Comparison of ENCODE assay signal across 14 cellular contexts in the genomic region with DNA sequence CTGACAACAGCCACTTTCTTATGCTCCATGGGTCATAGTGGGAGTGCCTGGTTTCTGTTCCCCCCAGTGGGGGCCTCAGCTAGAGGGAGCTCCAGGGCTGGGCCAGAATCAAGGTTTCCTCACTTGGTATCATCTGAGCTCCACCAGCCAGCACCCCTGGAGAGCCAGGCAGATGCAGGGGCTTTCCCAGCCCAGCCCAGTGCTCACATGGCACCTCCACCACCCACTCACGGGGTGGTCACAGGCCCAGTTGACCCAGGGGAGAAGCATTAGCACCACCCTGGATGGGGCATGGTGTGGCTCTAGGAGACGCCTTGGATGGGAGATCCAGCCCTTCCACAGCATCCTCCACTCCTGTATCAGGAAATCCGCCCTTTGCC. TPM values are rescaled to one million over a fixed set of nuclear protein-coding genes. Genes with fewer than 3 reads are reported as not detected.
DNase-seq lines count a peak whose midpoint lies in the region; ATAC-seq and TF ChIP-seq lines count a peak whose summit lies in the region.
"Had no signal": no experiment of that assay in that cellular context is flagged by ENCODE, and none has a peak within 500 bp of the region (broad histone marks: within the 10 kb centered on the region; RNA-seq: fewer than 3 reads in every experiment).

No MANE protein-coding gene starts in this region.

- no peaks in the 10 kb centered on the region for H3K9me3 Mint-ChIP-seq in activated T-cell treated with anti-CD3 and anti-CD28 coated beads, Interleukin-2, amount 50 U/mL, for 72 hours
- H3K9me3 Mint-ChIP-seq: IgD-negative memory B cell had no signal

- H3K27me3 ChIP-seq in subcutaneous abdominal adipose tissue (ENCODE audit: control insufficient read depth in 5 of 5, insufficient read depth in 4 of 5, low read length in 5 of 5), result no peaks in the 10 kb centered on the region
- H3K27me3 ChIP-seq: gastroesophageal sphincter had no signal

- H3K4me3 ChIP-seq in epithelial cell of proximal tubule (ENCODE audit: low read depth, low read length) (no peak overlapping the region), subcutaneous abdominal adipose tissue (ENCODE audit: low read depth in 1 of 5, low read length in 5 of 5) (no peak overlapping the region)
- H3K4me3 ChIP-seq: gastroesophageal sphincter had no signal

- H3K27ac Mint-ChIP-seq in activated T-cell treated with anti-CD3 and anti-CD28 coated beads, Interleukin-2, amount 50 U/mL, for 72 hours, result no peak overlapping the region
- H3K27ac Mint-ChIP-seq: IgD-negative memory B cell had no signal

- H3K9me3 ChIP-seq in subcutaneous abdominal adipose tissue (ENCODE audit: control insufficient read depth in 5 of 5, low read length in 5 of 5), result no peaks in the 10 kb centered on the region
- H3K9me3 ChIP-seq: gastroesophageal sphincter had no signal

- H3K4me1 ChIP-seq in subcutaneous abdominal adipose tissue (ENCODE audit: control insufficient read depth in 5 of 5, insufficient read depth in 5 of 5, low read length in 5 of 5), result peaks cover 24 to 93% (median 84%) of the 10 kb centered on the region in 5 donors

- no peak overlapping the region for H3K9ac ChIP-seq in subcutaneous abdominal adipose tissue (ENCODE audit: low read length in 5 of 5)

- no peak for ATAC-seq in activated T-cell treated with anti-CD3 and anti-CD28 coated beads, Interleukin-2, amount 50 U/mL, for 72 hours (replicated peaks in 1 of 2)
- ATAC-seq: gastroesophageal sphincter had no signal

- no peaks in the 10 kb centered on the region for H3K36me3 Mint-ChIP-seq in activated T-cell treated with anti-CD3 and anti-CD28 coated beads, Interleukin-2, amount 50 U/mL, for 72 hours (ENCODE audit: insufficient read depth in 2 of 2)
- H3K36me3 Mint-ChIP-seq: IgD-negative memory B cell had no signal

- no peaks in the 10 kb centered on the region for H3K27me3 Mint-ChIP-seq in activated T-cell treated with anti-CD3 and anti-CD28 coated beads, Interleukin-2, amount 50 U/mL, for 72 hours (ENCODE audit: low read depth)

- peak overlapping the region; percentile 54 for H3K27ac ChIP-seq in subcutaneous abdominal adipose tissue (ENCODE audit: low read depth, low read length)

- no peak overlapping the region for H3K4me3 Mint-ChIP-seq in activated T-cell treated with anti-CD3 and anti-CD28 coated beads, Interleukin-2, amount 50 U/mL, for 72 hours
- H3K4me3 Mint-ChIP-seq: IgD-negative memory B cell had no signal

- TF ChIP-seq CTCF in epithelial cell of proximal tubule (conservative IDR thresholded peaks at IDR 0.05; ENCODE audit: low read depth, low read length), result peak; percentile 25

- DNase-seq in SHP77 treated with DMSO at 0.1 percent for 48 hours (lab: John Stamatoyannopoulos, UW) (peak; percentile 27), SHP77 (lab: John Stamatoyannopoulos, UW) (no peak), NCI-H69 (lab: John Stamatoyannopoulos, UW) (peak; percentile 93), epithelial cell of proximal tubule (ENCODE audit: low read depth) (no peak), activated gamma-delta T cell (lab: John Stamatoyannopoulos, UW) (no peak)
- no peak for DNase-seq in activated T-cell treated with anti-CD3 and anti-CD28 coated beads, Interleukin-2, amount 50 U/mL, for 1 hour
- DNase-seq in activated T-cell treated with anti-CD3 and anti-CD28 coated beads, Interleukin-2, amount 50 U/mL, for 72 hours, result no peak
- DNase-seq: activated CD8-positive, alpha-beta memory T cell treated with anti-CD3 and anti-CD28 coated beads for 24 hours; EL; NCI-H187 treated with DMSO at 0.1 percent for 48 hours; stimulated activated CD8-positive, alpha-beta memory T cell treated with anti-CD3 and anti-CD28 coated beads, Interleukin-4, amount 100 ng/mL, for 48 hours had no signal

- peaks cover 14% of the 10 kb centered on the region for H3K4me1 Mint-ChIP-seq in activated T-cell treated with anti-CD3 and anti-CD28 coated beads, Interleukin-2, amount 50 U/mL, for 72 hours (ENCODE audit: low read depth)

- H3K36me3 ChIP-seq in subcutaneous abdominal adipose tissue (ENCODE audit: control insufficient read depth in 5 of 5, insufficient read depth in 5 of 5, low read length in 5 of 5), result no peaks in the 10 kb centered on the region
- H3K36me3 ChIP-seq: gastroesophageal sphincter had no signal

RNA-seq across cellular contexts. Expression of gene WNT7B, which starts 24.1 kb away (rescaled TPM):
- total RNA-seq in epithelial cell of proximal tubule, result 30.1 and 112 TPM in 2 replicates
- total RNA-seq in activated T-cell treated with anti-CD3 and anti-CD28 coated beads, Interleukin-2, amount 50 U/mL, for 72 hours, result not detected

Comparison
In these comparisons a context has a peak if more than half of its experiments do, and no peak if none do; other contexts are left out.
1. DNase-seq: peak in SHP77 treated with DMSO at 0.1 percent for 48 hours (single experiment) and NCI-H69 (single experiment); none in SHP77 (0 of 2), epithelial cell of proximal tubule (single experiment), activated gamma-delta T cell (single experiment), activated T-cell treated with anti-CD3 and anti-CD28 coated beads, Interleukin-2, amount 50 U/mL, for 1 hour (single experiment) and activated T-cell treated with anti-CD3 and anti-CD28 coated beads, Interleukin-2, amount 50 U/mL, for 72 hours (0 of 2).
2. RNA of gene WNT7B, which starts 24.1 kb away (total RNA-seq): 30.1 to 112 TPM in epithelial cell of proximal tubule; not detected in activated T-cell treated with anti-CD3 and anti-CD28 coated beads, Interleukin-2, amount 50 U/mL, for 72 hours; every median in the first group is over 10 times any median in the second.